9 cellular contexts compared by ENCODE assay signal in genomic region chr5:16552666-16553343, GRCh38.
DNase-seq lines count a peak whose midpoint lies in the region; ATAC-seq lines count a peak whose summit lies in the region.
"Had no signal": no experiment of that assay in that cellular context is flagged by ENCODE, and none has a peak within 500 bp of the region (broad histone marks: within the 10 kb centered on the region; RNA-seq: fewer than 3 reads in every experiment).

No MANE protein-coding gene starts in this region.

- no peak overlapping the region for H2BK5ac ChIP-seq in mesendoderm (ENCODE audit: low read length)

- H3K36me3 ChIP-seq in mesendoderm (ENCODE audit: control insufficient read depth, insufficient read depth, low read length): no peaks in the 10 kb centered on the region

- no peak overlapping the region for H3K27ac ChIP-seq in mesendoderm (ENCODE audit: low read depth, low read length)

- no peaks in the 10 kb centered on the region for H3K36me3 Mint-ChIP-seq in stimulated activated memory B cell treated with anti-CD40 and anti-IgM and Interleukin-4, amounts not matched to agents 10 μg/mL and 1 μg/mL and 100 μg/mL, for 72 hours

- H2BK15ac ChIP-seq in mesendoderm (replicated peaks; ENCODE audit: low read depth): no peak overlapping the region

- no peak overlapping the region for H2BK120ac ChIP-seq in mesendoderm (ENCODE audit: low read depth, low read length)

- WGBS in mesendoderm (ENCODE audit: extremely low coverage, insufficient coverage, low lambda C conversion rate): no CpG with 5 or more reads among the region's 7 CpGs

- DNase-seq in AG08396 (ENCODE audit: low spot score): peak; percentile 69
- peak; percentile 43 for DNase-seq in NCI-H226
- peak; percentile 49 for DNase-seq in activated CD4-positive, alpha-beta T cell treated with anti-CD3 and anti-CD28 coated beads, Interleukin-2, amount 50 U/mL, for 1 hour
- peak; percentile 3 for DNase-seq in effector CD4-positive, alpha-beta T cell
- peak; percentile 87 for DNase-seq in mesendoderm

- no peaks in the 10 kb centered on the region for H3K79me2 ChIP-seq in mesendoderm (ENCODE audit: control insufficient read depth, insufficient read depth, low read length)

- H3K4me3 ChIP-seq in mesendoderm (ENCODE audit: low read length): no peak overlapping the region

- H2AK5ac ChIP-seq in mesendoderm (ENCODE audit: low read length): no peak overlapping the region

- H3K4me3 Mint-ChIP-seq in stimulated activated memory B cell treated with anti-CD40 and anti-IgM and Interleukin-4, amounts not matched to agents 10 μg/mL and 1 μg/mL and 100 μg/mL, for 72 hours: no peak overlapping the region
- H3K4me3 Mint-ChIP-seq: stimulated activated naive CD8-positive, alpha-beta T cell treated with anti-CD3 and anti-CD28 coated beads, Interleukin-15, Interleukin-2, amounts not matched to agents 100 ng/mL and 50 ng/mL, for 24 hours had no signal

- H3K23ac ChIP-seq in mesendoderm (ENCODE audit: low read length): no peak overlapping the region

- H3K27ac Mint-ChIP-seq in stimulated activated memory B cell treated with anti-CD40 and anti-IgM and Interleukin-4, amounts not matched to agents 10 μg/mL and 1 μg/mL and 100 μg/mL, for 72 hours: no peak overlapping the region
- H3K27ac Mint-ChIP-seq: stimulated activated naive CD8-positive, alpha-beta T cell treated with anti-CD3 and anti-CD28 coated beads, Interleukin-15, Interleukin-2, amounts not matched to agents 100 ng/mL and 50 ng/mL, for 24 hours had no signal

- no peak overlapping the region for H3K56ac ChIP-seq in mesendoderm (ENCODE audit: low read length)

- H3K79me1 ChIP-seq in mesendoderm (ENCODE audit: low read length): no peaks in the 10 kb centered on the region

- peaks cover 19% of the 10 kb centered on the region for H3K4me1 Mint-ChIP-seq in stimulated activated memory B cell treated with anti-CD40 and anti-IgM and Interleukin-4, amounts not matched to agents 10 μg/mL and 1 μg/mL and 100 μg/mL, for 72 hours

- no peaks in the 10 kb centered on the region for H3K4me1 ChIP-seq in mesendoderm (ENCODE audit: control insufficient read depth, low read depth, low read length)

- H4K5ac ChIP-seq in mesendoderm (ENCODE audit: low read length): no peak overlapping the region

- no peaks in the 10 kb centered on the region for H3K27me3 ChIP-seq in mesendoderm (ENCODE audit: insufficient read depth, low read length, poor library complexity)

- no peak overlapping the region for H3K18ac ChIP-seq in mesendoderm (ENCODE audit: low read length)

- H3K9ac ChIP-seq in mesendoderm (ENCODE audit: low read length): no peak overlapping the region

- no peak overlapping the region for H3K4ac ChIP-seq in mesendoderm (ENCODE audit: low read depth, low read length)

- peak; percentile 59 for ATAC-seq in GM18520 (IDR thresholded peaks at IDR 0.05; ENCODE audit: unreplicated experiment)
- ATAC-seq in HG02970 (IDR thresholded peaks at IDR 0.05; ENCODE audit: low FRiP score, unreplicated experiment): peak; percentile 75
- peak; percentile 82 for ATAC-seq in stimulated activated memory B cell treated with anti-CD40 and anti-IgM and Interleukin-4, amounts not matched to agents 10 μg/mL and 1 μg/mL and 100 μg/mL, for 72 hours

- H3K9me3 Mint-ChIP-seq in stimulated activated memory B cell treated with anti-CD40 and anti-IgM and Interleukin-4, amounts not matched to agents 10 μg/mL and 1 μg/mL and 100 μg/mL, for 72 hours: no peaks in the 10 kb centered on the region
- H3K9me3 Mint-ChIP-seq: stimulated activated naive CD8-positive, alpha-beta T cell treated with anti-CD3 and anti-CD28 coated beads, Interleukin-15, Interleukin-2, amounts not matched to agents 100 ng/mL and 50 ng/mL, for 24 hours had no signal

- no peak overlapping the region for H4K8ac ChIP-seq in mesendoderm (ENCODE audit: low read depth, low read length)

- no peaks in the 10 kb centered on the region for H3K27me3 Mint-ChIP-seq in stimulated activated memory B cell treated with anti-CD40 and anti-IgM and Interleukin-4, amounts not matched to agents 10 μg/mL and 1 μg/mL and 100 μg/mL, for 72 hours
- H3K27me3 Mint-ChIP-seq: stimulated activated naive CD8-positive, alpha-beta T cell treated with anti-CD3 and anti-CD28 coated beads, Interleukin-15, Interleukin-2, amounts not matched to agents 100 ng/mL and 50 ng/mL, for 24 hours had no signal

- no peak overlapping the region for H3K4me2 ChIP-seq in mesendoderm (ENCODE audit: low read length)

Comparison
In these comparisons a context has a peak if more than half of its experiments do, and no peak if none do; other contexts are left out.
1. DNase-seq: peak in every context shown above with its lines; median percentile 87 in mesendoderm; 69 in AG08396; 49 in activated CD4-positive, alpha-beta T cell treated with anti-CD3 and anti-CD28 coated beads, Interleukin-2, amount 50 U/mL, for 1 hour; 43 in NCI-H226; 3 in effector CD4-positive, alpha-beta T cell.